Comparison of ENCODE assay signal across 28 cellular contexts in genomic region chr6:71558974-71559373, GRCh38.
"Had no signal": no experiment of that assay in that cellular context is flagged by ENCODE, and none has a peak within 500 bp of the region (broad histone marks: within the 10 kb centered on the region; RNA-seq: fewer than 3 reads in every experiment).

No MANE protein-coding gene starts in this region.

- H3K4me1 Mint-ChIP-seq: stimulated activated effector memory CD8-positive, alpha-beta T cell treated with anti-CD3 and anti-CD28 coated beads, Interleukin-12 subunit alpha, Interleukin-12 subunit beta, amount 100 ng/mL, for 72 hours; stimulated activated memory B cell treated with anti-CD40 and anti-IgM and Interleukin-4, amounts not matched to agents 10 μg/mL and 1 μg/mL and 100 μg/mL, for 72 hours; stimulated activated naive B cell treated with anti-CD40 and anti-IgM and Interleukin-4, amounts not matched to agents 10 μg/mL and 1 μg/mL and 100 μg/mL, for 72 hours; stimulated activated naive CD8-positive, alpha-beta T cell treated with anti-CD3 and anti-CD28 coated beads, Interleukin-15, amount 100 ng/mL, for 72 hours had no signal

- H3K4me1 ChIP-seq: stomach, suprapubic skin, testis, thyroid gland, tibial artery, tibial nerve, transverse colon, upper lobe of left lung, upper lobe of right lung, uterus, vagina had no signal

- H3K4me3 ChIP-seq: stomach, suprapubic skin, testis, thoracic aorta, thyroid gland, tibial artery, tibial nerve, transverse colon, upper lobe of left lung, upper lobe of right lung, uterus, vagina had no signal

- H3K9me3 ChIP-seq: testis, thyroid gland, upper lobe of right lung, uterus, vagina had no signal

- DNase-seq: stimulated activated CD4-positive, alpha-beta T cell treated with anti-CD3 and anti-CD28 coated beads, Interleukin-2, amount 100 ng/mL, for 48 hours; stimulated activated CD4-positive, alpha-beta T cell treated with anti-CD3 and anti-CD28 coated beads, Interleukin-4, amount 100 ng/mL, for 1 hour; stimulated activated CD4-positive, alpha-beta T cell treated with anti-CD3 and anti-CD28 coated beads, Interleukin-4, amount 100 ng/mL, for 24 hours; stimulated activated CD4-positive, alpha-beta T cell treated with anti-CD3 and anti-CD28 coated beads, Interleukin-4, amount 100 ng/mL, for 4 hours; stimulated activated CD8-positive, alpha-beta memory T cell treated with anti-CD3 and anti-CD28 coated beads, Interleukin-4, amount 100 ng/mL, for 48 hours; stimulated activated naive B cell treated with anti-CD40 and anti-IgM and Interleukin-4, amounts not matched to agents 10 μg/mL and 1 μg/mL and 100 μg/mL, for 72 hours; stimulated activated naive CD4-positive, alpha-beta T cell; stimulated activated naive CD4-positive, alpha-beta T cell treated with Interleukin-2 at 50 U/mL for 16 hours; stimulated activated naive CD8-positive, alpha-beta T cell treated with anti-CD3 and anti-CD28 coated beads, Interleukin-15, amount 100 ng/mL, for 72 hours; stimulated activated naive CD8-positive, alpha-beta T cell treated with anti-CD3 and anti-CD28 coated beads, Interleukin-15, Interleukin-2, amounts not matched to agents 100 U/mL and 50 U/mL, for 24 hours; stomach; substantia nigra; testis; thyroid gland; tibial artery; transverse colon; trophoblast cell; upper lobe of left lung; upper lobe of right lung; uterus had no signal

- H3K36me3 Mint-ChIP-seq: stimulated activated effector memory CD8-positive, alpha-beta T cell treated with anti-CD3 and anti-CD28 coated beads, Interleukin-12 subunit alpha, Interleukin-12 subunit beta, amount 100 ng/mL, for 72 hours; stimulated activated memory B cell treated with anti-CD40 and anti-IgM and Interleukin-4, amounts not matched to agents 10 μg/mL and 1 μg/mL and 100 μg/mL, for 72 hours; type B pancreatic cell had no signal

- H3K4me3 Mint-ChIP-seq: stimulated activated effector memory CD8-positive, alpha-beta T cell treated with anti-CD3 and anti-CD28 coated beads, Interleukin-12 subunit alpha, Interleukin-12 subunit beta, amount 100 ng/mL, for 72 hours; stimulated activated memory B cell treated with anti-CD40 and anti-IgM and Interleukin-4, amounts not matched to agents 10 μg/mL and 1 μg/mL and 100 μg/mL, for 72 hours; stimulated activated naive B cell treated with anti-CD40 and anti-IgM and Interleukin-4, amounts not matched to agents 10 μg/mL and 1 μg/mL and 100 μg/mL, for 72 hours; stimulated activated naive CD8-positive, alpha-beta T cell treated with anti-CD3 and anti-CD28 coated beads, Interleukin-15, amount 100 ng/mL, for 72 hours; stimulated activated naive CD8-positive, alpha-beta T cell treated with anti-CD3 and anti-CD28 coated beads, Interleukin-15, Interleukin-2, amounts not matched to agents 100 ng/mL and 50 ng/mL, for 24 hours; type B pancreatic cell had no signal

- H3K27ac ChIP-seq: stomach, suprapubic skin, testis, thoracic aorta, thyroid gland, tibial artery, tibial nerve, transverse colon, upper lobe of left lung, upper lobe of right lung, uterus, vagina had no signal

- H3K27me3 Mint-ChIP-seq: stimulated activated naive CD8-positive, alpha-beta T cell treated with anti-CD3 and anti-CD28 coated beads, Interleukin-15, amount 100 ng/mL, for 72 hours; stimulated activated naive CD8-positive, alpha-beta T cell treated with anti-CD3 and anti-CD28 coated beads, Interleukin-15, Interleukin-2, amounts not matched to agents 100 ng/mL and 50 ng/mL, for 24 hours; type B pancreatic cell had no signal

- H3K27ac Mint-ChIP-seq: stimulated activated effector memory CD8-positive, alpha-beta T cell treated with anti-CD3 and anti-CD28 coated beads, Interleukin-12 subunit alpha, Interleukin-12 subunit beta, amount 100 ng/mL, for 72 hours; stimulated activated memory B cell treated with anti-CD40 and anti-IgM and Interleukin-4, amounts not matched to agents 10 μg/mL and 1 μg/mL and 100 μg/mL, for 72 hours; stimulated activated naive B cell treated with anti-CD40 and anti-IgM and Interleukin-4, amounts not matched to agents 10 μg/mL and 1 μg/mL and 100 μg/mL, for 72 hours; stimulated activated naive CD8-positive, alpha-beta T cell treated with anti-CD3 and anti-CD28 coated beads, Interleukin-15, amount 100 ng/mL, for 72 hours; stimulated activated naive CD8-positive, alpha-beta T cell treated with anti-CD3 and anti-CD28 coated beads, Interleukin-15, Interleukin-2, amounts not matched to agents 100 ng/mL and 50 ng/mL, for 24 hours; type B pancreatic cell had no signal

- H3K36me3 ChIP-seq: stomach, suprapubic skin, thoracic aorta, thyroid gland, tibial artery, tibial nerve, transverse colon, upper lobe of left lung, upper lobe of right lung, uterus, vagina had no signal
